28 cellular contexts compared by ENCODE assay signal in genomic region chr4:59180969-59181368, GRCh38.
"Had no signal": no experiment of that assay in that cellular context is flagged by ENCODE, and none has a peak within 500 bp of the region (broad histone marks: within the 10 kb centered on the region; RNA-seq: fewer than 3 reads in every experiment).

No MANE protein-coding gene starts in this region.

- H3K4me3 Mint-ChIP-seq: stimulated activated effector memory CD8-positive, alpha-beta T cell treated with anti-CD3 and anti-CD28 coated beads, Interleukin-12 subunit alpha, Interleukin-12 subunit beta, amount 100 ng/mL, for 72 hours; stimulated activated memory B cell treated with anti-CD40 and anti-IgM and Interleukin-4, amounts not matched to agents 10 μg/mL and 1 μg/mL and 100 μg/mL, for 72 hours; stimulated activated naive B cell treated with anti-CD40 and anti-IgM and Interleukin-4, amounts not matched to agents 10 μg/mL and 1 μg/mL and 100 μg/mL, for 72 hours; stimulated activated naive CD8-positive, alpha-beta T cell treated with anti-CD3 and anti-CD28 coated beads, Interleukin-15, amount 100 ng/mL, for 72 hours; stimulated activated naive CD8-positive, alpha-beta T cell treated with anti-CD3 and anti-CD28 coated beads, Interleukin-15, Interleukin-2, amounts not matched to agents 100 ng/mL and 50 ng/mL, for 24 hours; type B pancreatic cell had no signal

- H3K27me3 ChIP-seq: stomach, suprapubic skin, testis, thyroid gland, tibial nerve, transverse colon, upper lobe of left lung, uterus, vagina had no signal

- FAIRE-seq: urothelium cell line had no signal

- H3K27me3 Mint-ChIP-seq: stimulated activated memory B cell treated with anti-CD40 and anti-IgM and Interleukin-4, amounts not matched to agents 10 μg/mL and 1 μg/mL and 100 μg/mL, for 72 hours; stimulated activated naive B cell treated with anti-CD40 and anti-IgM and Interleukin-4, amounts not matched to agents 10 μg/mL and 1 μg/mL and 100 μg/mL, for 72 hours; stimulated activated naive CD8-positive, alpha-beta T cell treated with anti-CD3 and anti-CD28 coated beads, Interleukin-15, amount 100 ng/mL, for 72 hours; stimulated activated naive CD8-positive, alpha-beta T cell treated with anti-CD3 and anti-CD28 coated beads, Interleukin-15, Interleukin-2, amounts not matched to agents 100 ng/mL and 50 ng/mL, for 24 hours; type B pancreatic cell had no signal

- H3K9me3 Mint-ChIP-seq: stimulated activated naive B cell treated with anti-CD40 and anti-IgM and Interleukin-4, amounts not matched to agents 10 μg/mL and 1 μg/mL and 100 μg/mL, for 72 hours; stimulated activated naive CD8-positive, alpha-beta T cell treated with anti-CD3 and anti-CD28 coated beads, Interleukin-15, amount 100 ng/mL, for 72 hours had no signal

- DNase-seq: stimulated activated CD4-positive, alpha-beta T cell treated with anti-CD3 and anti-CD28 coated beads, Interleukin-2, amount 100 ng/mL, for 48 hours; stimulated activated CD4-positive, alpha-beta T cell treated with anti-CD3 and anti-CD28 coated beads, Interleukin-4, amount 100 ng/mL, for 1 hour; stimulated activated CD4-positive, alpha-beta T cell treated with anti-CD3 and anti-CD28 coated beads, Interleukin-4, amount 100 ng/mL, for 24 hours; stimulated activated CD4-positive, alpha-beta T cell treated with anti-CD3 and anti-CD28 coated beads, Interleukin-4, amount 100 ng/mL, for 4 hours; stimulated activated CD8-positive, alpha-beta memory T cell treated with anti-CD3 and anti-CD28 coated beads, Interleukin-4, amount 100 ng/mL, for 48 hours; stimulated activated naive B cell treated with anti-CD40 and anti-IgM and Interleukin-4, amounts not matched to agents 10 μg/mL and 1 μg/mL and 100 μg/mL, for 72 hours; stimulated activated naive CD4-positive, alpha-beta T cell; stimulated activated naive CD4-positive, alpha-beta T cell treated with Interleukin-2 at 50 U/mL for 16 hours; stimulated activated naive CD8-positive, alpha-beta T cell treated with anti-CD3 and anti-CD28 coated beads, Interleukin-15, amount 100 ng/mL, for 72 hours; stimulated activated naive CD8-positive, alpha-beta T cell treated with anti-CD3 and anti-CD28 coated beads, Interleukin-15, Interleukin-2, amounts not matched to agents 100 U/mL and 50 U/mL, for 24 hours; stomach; substantia nigra; testis; thyroid gland; tibial artery; transverse colon; trophoblast cell; upper lobe of left lung; uterus had no signal

- H3K4me1 Mint-ChIP-seq: stimulated activated effector memory CD8-positive, alpha-beta T cell treated with anti-CD3 and anti-CD28 coated beads, Interleukin-12 subunit alpha, Interleukin-12 subunit beta, amount 100 ng/mL, for 72 hours; stimulated activated memory B cell treated with anti-CD40 and anti-IgM and Interleukin-4, amounts not matched to agents 10 μg/mL and 1 μg/mL and 100 μg/mL, for 72 hours; stimulated activated naive B cell treated with anti-CD40 and anti-IgM and Interleukin-4, amounts not matched to agents 10 μg/mL and 1 μg/mL and 100 μg/mL, for 72 hours; stimulated activated naive CD8-positive, alpha-beta T cell treated with anti-CD3 and anti-CD28 coated beads, Interleukin-15, amount 100 ng/mL, for 72 hours had no signal

- H3K36me3 Mint-ChIP-seq: stimulated activated effector memory CD8-positive, alpha-beta T cell treated with anti-CD3 and anti-CD28 coated beads, Interleukin-12 subunit alpha, Interleukin-12 subunit beta, amount 100 ng/mL, for 72 hours; stimulated activated memory B cell treated with anti-CD40 and anti-IgM and Interleukin-4, amounts not matched to agents 10 μg/mL and 1 μg/mL and 100 μg/mL, for 72 hours; stimulated activated naive B cell treated with anti-CD40 and anti-IgM and Interleukin-4, amounts not matched to agents 10 μg/mL and 1 μg/mL and 100 μg/mL, for 72 hours; type B pancreatic cell had no signal

- H3K36me3 ChIP-seq: stomach, suprapubic skin, thoracic aorta, thyroid gland, tibial artery, tibial nerve, transverse colon, upper lobe of left lung, uterus, vagina had no signal

- ATAC-seq: stimulated activated effector memory CD8-positive, alpha-beta T cell treated with anti-CD3 and anti-CD28 coated beads, Interleukin-12 subunit alpha, Interleukin-12 subunit beta, amount 100 ng/mL, for 72 hours; stimulated activated memory B cell treated with anti-CD40 and anti-IgM and Interleukin-4, amounts not matched to agents 10 μg/mL and 1 μg/mL and 100 μg/mL, for 72 hours; stimulated activated naive B cell treated with anti-CD40 and anti-IgM and Interleukin-4, amounts not matched to agents 10 μg/mL and 1 μg/mL and 100 μg/mL, for 72 hours; stimulated activated naive CD8-positive, alpha-beta T cell treated with anti-CD3 and anti-CD28 coated beads, Interleukin-15, amount 100 ng/mL, for 72 hours; stimulated activated naive CD8-positive, alpha-beta T cell treated with anti-CD3 and anti-CD28 coated beads, Interleukin-15, Interleukin-2, amounts not matched to agents 100 U/mL and 50 U/mL, for 24 hours had no signal

- H3K4me3 ChIP-seq: stomach, suprapubic skin, testis, thoracic aorta, thyroid gland, tibial artery, tibial nerve, transverse colon, upper lobe of left lung, uterus, vagina had no signal

- H3K27ac ChIP-seq: stomach, suprapubic skin, testis, thoracic aorta, thyroid gland, tibial artery, tibial nerve, transverse colon, upper lobe of left lung, uterus, vagina had no signal

- H3K9me3 ChIP-seq: stomach, suprapubic skin, testis, thoracic aorta, thyroid gland, tibial artery, tibial nerve, transverse colon, upper lobe of left lung, uterus, vagina had no signal

- H3K4me1 ChIP-seq: stomach, suprapubic skin, testis, thyroid gland, tibial artery, tibial nerve, transverse colon, upper lobe of left lung, uterus, vagina had no signal

- H3K27ac Mint-ChIP-seq: stimulated activated effector memory CD8-positive, alpha-beta T cell treated with anti-CD3 and anti-CD28 coated beads, Interleukin-12 subunit alpha, Interleukin-12 subunit beta, amount 100 ng/mL, for 72 hours; stimulated activated memory B cell treated with anti-CD40 and anti-IgM and Interleukin-4, amounts not matched to agents 10 μg/mL and 1 μg/mL and 100 μg/mL, for 72 hours; stimulated activated naive B cell treated with anti-CD40 and anti-IgM and Interleukin-4, amounts not matched to agents 10 μg/mL and 1 μg/mL and 100 μg/mL, for 72 hours; stimulated activated naive CD8-positive, alpha-beta T cell treated with anti-CD3 and anti-CD28 coated beads, Interleukin-15, amount 100 ng/mL, for 72 hours; stimulated activated naive CD8-positive, alpha-beta T cell treated with anti-CD3 and anti-CD28 coated beads, Interleukin-15, Interleukin-2, amounts not matched to agents 100 ng/mL and 50 ng/mL, for 24 hours; type B pancreatic cell had no signal
